ENCODE assay signal across 8 cellular contexts in the genomic region with DNA sequence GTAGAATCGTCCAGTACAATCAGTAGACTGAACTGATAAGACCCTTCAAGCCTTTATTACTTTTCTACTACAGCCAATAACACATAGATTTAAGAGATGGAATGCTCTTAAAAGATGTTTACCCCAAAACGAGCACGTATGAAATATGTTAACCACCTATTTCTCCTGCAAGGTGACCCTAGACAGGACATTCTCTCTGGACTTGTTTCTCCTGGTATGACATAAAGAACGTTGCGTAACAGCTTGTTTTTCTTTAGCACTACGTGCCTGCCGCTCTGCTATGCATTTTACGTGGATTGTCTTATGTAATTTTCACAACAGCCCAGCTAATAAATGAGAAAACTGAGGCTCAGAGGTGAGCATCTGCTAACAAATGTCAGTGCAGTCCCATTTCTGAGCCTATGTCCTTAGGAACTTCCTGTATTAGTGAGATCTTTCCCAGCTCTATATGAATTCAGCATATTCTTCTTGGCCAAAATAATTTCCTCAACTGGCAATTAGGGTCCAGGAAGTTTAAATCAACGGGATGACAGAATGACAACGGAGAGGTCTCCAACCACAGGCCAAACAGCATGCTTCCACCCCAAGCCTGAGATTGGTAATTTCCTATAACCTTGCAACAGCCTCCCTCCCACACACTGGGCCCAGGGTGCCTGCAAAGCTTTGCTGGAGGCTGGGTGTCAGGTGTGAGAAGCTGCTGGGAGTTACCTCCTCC. TPM values are rescaled to one million over a fixed set of nuclear protein-coding genes. Genes with fewer than 3 reads are reported as not detected.
DNase-seq lines count a peak whose midpoint lies in the region; ATAC-seq and TF ChIP-seq lines count a peak whose summit lies in the region.

No MANE protein-coding gene starts in this region.

- H3K4me3 ChIP-seq in heart left ventricle (peak overlapping the region; percentile 74 to 95 (median 86)), mucosa of stomach (ENCODE audit: low read length) (peak overlapping the region; percentile 40)

- DNase-seq in heart left ventricle (no peak), left ventricle myocardium superior (no peak), amniotic epithelial cell (ENCODE audit: low read depth) (peak; percentile 64), type B pancreatic cell (ENCODE audit: extremely low spot score, unreplicated experiment) (no peak), cerebellar cortex (ENCODE audit: low spot score) (no peak), NCI-H2196 (lab: John Stamatoyannopoulos, UW; ENCODE audit: unreplicated experiment) (no peak)

- intact Hi-C loops in heart left ventricle (cut with DNase I) = loop anchor here in 5 of 10 donors (5.0 to 10.0 kb wide), 4 partner anchors 59 to 356 kb away; partner anchors contain the start of genes FAM177A1 (in 3 of the 5), PPP2R3C (in 1 of the 5) and PRORP (in 1 of the 5)
- intact Hi-C loops in left ventricle myocardium superior (cut with micrococcal nuclease) = loop anchor here (10.0 kb wide), 1 partner anchor 96 kb away; no protein-coding TSS in a partner anchor

- H3K9me3 ChIP-seq in heart left ventricle (no peaks in the 10 kb centered on the region), mucosa of stomach (ENCODE audit: control insufficient read depth, low read length) (no peaks in the 10 kb centered on the region)

- no peaks in the 10 kb centered on the region for H3K27me3 Mint-ChIP-seq in type B pancreatic cell

- no peak for TF ChIP-seq POLR2A in heart left ventricle (IDR thresholded peaks at IDR 0.05)

- peak overlapping the region; percentile 88 to 100 (median 100) for H3K27ac ChIP-seq in heart left ventricle

- peak overlapping the region; percentile 57 for H3K27ac Mint-ChIP-seq in type B pancreatic cell

- ATAC-seq in heart left ventricle (no peak), left ventricle myocardium superior (no peak), GM21825 (IDR thresholded peaks at IDR 0.05; ENCODE audit: unreplicated experiment) (no peak)

- H3K4me1 ChIP-seq in heart left ventricle = peaks cover 0 to 70% (median 54%) of the 10 kb centered on the region in 12 donors
- H3K4me1 ChIP-seq in mucosa of stomach (ENCODE audit: control insufficient read depth, insufficient read depth, low read length) = peaks cover 49% of the 10 kb centered on the region

- H3K36me3 ChIP-seq in heart left ventricle (peaks cover 4 to 46% (median 41%) of the 10 kb centered on the region in 9 donors), mucosa of stomach (ENCODE audit: control insufficient read depth, insufficient read depth, low read length) (peaks cover 34% of the 10 kb centered on the region)

- TF ChIP-seq CTCF in heart left ventricle (IDR thresholded peaks at IDR 0.05) = no peak
- no peak for TF ChIP-seq CTCF in type B pancreatic cell (conservative IDR thresholded peaks at IDR 0.05)

- H3K9me3 Mint-ChIP-seq in type B pancreatic cell = no peaks in the 10 kb centered on the region

- 54 to 58% (median 56%) methylated on average over 10 of the region's 10 CpGs for WGBS in heart left ventricle, 4 donors

- H3K9ac ChIP-seq in mucosa of stomach (ENCODE audit: low read length) = peak overlapping the region; percentile 99

- H3K27me3 ChIP-seq in heart left ventricle = no peaks in the 10 kb centered on the region
- H3K27me3 ChIP-seq in mucosa of stomach (ENCODE audit: control insufficient read depth, insufficient read depth, low read length) = no peaks in the 10 kb centered on the region

- peaks cover 38% of the 10 kb centered on the region for H3K4me1 Mint-ChIP-seq in type B pancreatic cell (ENCODE audit: unreplicated experiment)

- peak overlapping the region; percentile 89 for H3K4me3 Mint-ChIP-seq in type B pancreatic cell

- peaks cover 20% of the 10 kb centered on the region for H3K36me3 Mint-ChIP-seq in type B pancreatic cell

RNA-seq across cellular contexts. Expression of gene NFKBIA, which starts 3.7 kb away (rescaled TPM):
- total RNA-seq in heart left ventricle = 100 to 1,000 TPM in 3 of 9 donors, 10 to 100 TPM in 6; 42.7 to 193 (median 68.5) TPM
- polyA plus RNA-seq in heart left ventricle = 10 to 100 TPM; 53.9 to 64.3 TPM
- 96.4 TPM for total RNA-seq in left ventricle myocardium superior
- total RNA-seq in type B pancreatic cell (ENCODE audit: low replicate concordance) = 63.4 and 132 TPM in 2 replicates
